20 cellular contexts compared by ENCODE assay signal in genomic region chr13:80086304-80086721, GRCh38.
DNase-seq lines count a peak whose midpoint lies in the region; ATAC-seq and TF ChIP-seq lines count a peak whose summit lies in the region.
"Had no signal": no experiment of that assay in that cellular context is flagged by ENCODE, and none has a peak within 500 bp of the region (broad histone marks: within the 10 kb centered on the region; RNA-seq: fewer than 3 reads in every experiment).

No MANE protein-coding gene starts in this region.

- DNase-seq in DMS153 (lab: John Stamatoyannopoulos, UW) (peak; percentile 17), DMS153 treated with DMSO at 0.1 percent for 48 hours (lab: John Stamatoyannopoulos, UW; ENCODE audit: unreplicated experiment) (no peak), RWPE2 (ENCODE audit: low spot score) (no peak), glomerular visceral epithelial cell (ENCODE audit: extremely low spot score) (peak; percentile 15), type B pancreatic cell (ENCODE audit: extremely low spot score, unreplicated experiment) (no peak), CD14-positive monocyte (ENCODE audit: low spot score) (no peak), T-helper 9 cell (no peak)
- DNase-seq: 8988T; activated B cell treated with CpG ODN at 0.5 μM for 24 hours; activated T-cell treated with anti-CD3 and anti-CD28 coated beads, Interleukin-2, amount 50 U/mL, for 72 hours; brain microvascular endothelial cell; MM.1S; naive B cell; NCI-H1694; NCI-H446; stimulated activated CD4-positive, alpha-beta T cell treated with anti-CD3 and anti-CD28 coated beads, Interleukin-4, amount 100 ng/mL, for 24 hours had no signal

- H3K36me3 Mint-ChIP-seq in type B pancreatic cell (no peaks in the 10 kb centered on the region), CD14-positive monocyte (no peaks in the 10 kb centered on the region)
- no peaks in the 10 kb centered on the region for H3K36me3 Mint-ChIP-seq in stimulated activated memory B cell treated with anti-CD40 and anti-IgM and Interleukin-4, amounts not matched to agents 10 μg/mL and 1 μg/mL and 100 μg/mL, for 72 hours
- H3K36me3 Mint-ChIP-seq: activated naive CD4-positive, alpha-beta T cell treated with anti-CD3 and anti-CD28 coated beads, Interleukin-2, amount 50 U/mL, for 24 hours; naive B cell had no signal

- H3K4me1 ChIP-seq in RWPE2 (ENCODE audit: insufficient read depth, poor library complexity, severe bottlenecking), result peaks cover 42% of the 10 kb centered on the region
- H3K4me1 ChIP-seq: parathyroid adenoma had no signal

- H3K4me3 Mint-ChIP-seq in type B pancreatic cell (no peak overlapping the region), CD14-positive monocyte (no peak overlapping the region)
- no peak overlapping the region for H3K4me3 Mint-ChIP-seq in stimulated activated memory B cell treated with anti-CD40 and anti-IgM and Interleukin-4, amounts not matched to agents 10 μg/mL and 1 μg/mL and 100 μg/mL, for 72 hours
- H3K4me3 Mint-ChIP-seq: activated B cell treated with CpG ODN at 0.5 μM for 24 hours; activated naive CD4-positive, alpha-beta T cell treated with anti-CD3 and anti-CD28 coated beads, Interleukin-2, amount 50 U/mL, for 24 hours; activated T-cell treated with anti-CD3 and anti-CD28 coated beads, Interleukin-2, amount 50 U/mL, for 72 hours; naive B cell had no signal

- H3K4me1 Mint-ChIP-seq in type B pancreatic cell (ENCODE audit: unreplicated experiment) (peaks cover 19% of the 10 kb centered on the region), CD14-positive monocyte (no peaks in the 10 kb centered on the region)
- no peaks in the 10 kb centered on the region for H3K4me1 Mint-ChIP-seq in stimulated activated memory B cell treated with anti-CD40 and anti-IgM and Interleukin-4, amounts not matched to agents 10 μg/mL and 1 μg/mL and 100 μg/mL, for 72 hours
- H3K4me1 Mint-ChIP-seq: activated B cell treated with CpG ODN at 0.5 μM for 24 hours; activated naive CD4-positive, alpha-beta T cell treated with anti-CD3 and anti-CD28 coated beads, Interleukin-2, amount 50 U/mL, for 24 hours; naive B cell had no signal

- no peaks in the 10 kb centered on the region for H3K27me3 Mint-ChIP-seq in type B pancreatic cell
- H3K27me3 Mint-ChIP-seq in stimulated activated memory B cell treated with anti-CD40 and anti-IgM and Interleukin-4, amounts not matched to agents 10 μg/mL and 1 μg/mL and 100 μg/mL, for 72 hours, result no peaks in the 10 kb centered on the region
- H3K27me3 Mint-ChIP-seq in CD14-positive monocyte (ENCODE audit: low read depth in 3 of 3), result peaks cover 0 to under 1% (median 0%) of the 10 kb centered on the region in 3 donors
- H3K27me3 Mint-ChIP-seq: activated B cell treated with CpG ODN at 0.5 μM for 24 hours; activated naive CD4-positive, alpha-beta T cell treated with anti-CD3 and anti-CD28 coated beads, Interleukin-2, amount 50 U/mL, for 24 hours; naive B cell had no signal

- peak; percentile 92 for ATAC-seq in RWPE2 (ENCODE audit: low read depth)
- no peak for ATAC-seq in stimulated activated memory B cell treated with anti-CD40 and anti-IgM and Interleukin-4, amounts not matched to agents 10 μg/mL and 1 μg/mL and 100 μg/mL, for 72 hours
- ATAC-seq: activated T-cell treated with anti-CD3 and anti-CD28 coated beads, Interleukin-2, amount 50 U/mL, for 72 hours had no signal

- no peak overlapping the region for H3K4me3 ChIP-seq in RWPE2 (ENCODE audit: severe bottlenecking)
- H3K4me3 ChIP-seq: lung had no signal

- TF ChIP-seq CTCF in RWPE2 (IDR thresholded peaks at IDR 0.05; ENCODE audit: poor library complexity, severe bottlenecking) (no peak), type B pancreatic cell (conservative IDR thresholded peaks at IDR 0.05) (no peak), CD14-positive monocyte (IDR thresholded peaks at IDR 0.05) (no peak)

- no peaks in the 10 kb centered on the region for H3K27me3 ChIP-seq in RWPE2 (ENCODE audit: insufficient read depth, poor library complexity, severe bottlenecking)
- H3K27me3 ChIP-seq: brain microvascular endothelial cell had no signal

- no peaks in the 10 kb centered on the region for H3K9me3 Mint-ChIP-seq in type B pancreatic cell
- H3K9me3 Mint-ChIP-seq in stimulated activated memory B cell treated with anti-CD40 and anti-IgM and Interleukin-4, amounts not matched to agents 10 μg/mL and 1 μg/mL and 100 μg/mL, for 72 hours, result no peaks in the 10 kb centered on the region
- peaks cover 0 to 4% (median 0%) of the 10 kb centered on the region in 7 donors for H3K9me3 Mint-ChIP-seq in CD14-positive monocyte
- H3K9me3 Mint-ChIP-seq: activated B cell treated with CpG ODN at 0.5 μM for 24 hours; activated naive CD4-positive, alpha-beta T cell treated with anti-CD3 and anti-CD28 coated beads, Interleukin-2, amount 50 U/mL, for 24 hours; activated T-cell treated with anti-CD3 and anti-CD28 coated beads, Interleukin-2, amount 50 U/mL, for 72 hours; naive B cell had no signal

- peak overlapping the region; percentile 20 for H3K27ac Mint-ChIP-seq in type B pancreatic cell
- H3K27ac Mint-ChIP-seq in stimulated activated memory B cell treated with anti-CD40 and anti-IgM and Interleukin-4, amounts not matched to agents 10 μg/mL and 1 μg/mL and 100 μg/mL, for 72 hours, result no peak overlapping the region
- no peak overlapping the region for H3K27ac Mint-ChIP-seq in CD14-positive monocyte
- H3K27ac Mint-ChIP-seq: activated B cell treated with CpG ODN at 0.5 μM for 24 hours; activated naive CD4-positive, alpha-beta T cell treated with anti-CD3 and anti-CD28 coated beads, Interleukin-2, amount 50 U/mL, for 24 hours; activated T-cell treated with anti-CD3 and anti-CD28 coated beads, Interleukin-2, amount 50 U/mL, for 72 hours had no signal

- intact Hi-C loops in CD14-positive monocyte (cut with micrococcal nuclease), result no loop called here

- no peaks in the 10 kb centered on the region for H3K9me3 ChIP-seq in RWPE2 (ENCODE audit: severe bottlenecking)

- H3K36me3 ChIP-seq in RWPE2 (ENCODE audit: low read depth), result no peaks in the 10 kb centered on the region
- H3K36me3 ChIP-seq: brain microvascular endothelial cell had no signal

- H3K27ac ChIP-seq in RWPE2 (ENCODE audit: poor library complexity, severe bottlenecking), result peak overlapping the region; percentile 83
- H3K27ac ChIP-seq: brain microvascular endothelial cell, parathyroid adenoma had no signal

Comparison
In these comparisons a context has a peak if more than half of its experiments do, and no peak if none do; other contexts are left out.
1. DNase-seq: peak in DMS153 (single experiment) and glomerular visceral epithelial cell (single experiment); none in DMS153 treated with DMSO at 0.1 percent for 48 hours (single experiment), RWPE2 (single experiment), type B pancreatic cell (single experiment), CD14-positive monocyte (single experiment) and T-helper 9 cell (single experiment).